In the genomic region with DNA sequence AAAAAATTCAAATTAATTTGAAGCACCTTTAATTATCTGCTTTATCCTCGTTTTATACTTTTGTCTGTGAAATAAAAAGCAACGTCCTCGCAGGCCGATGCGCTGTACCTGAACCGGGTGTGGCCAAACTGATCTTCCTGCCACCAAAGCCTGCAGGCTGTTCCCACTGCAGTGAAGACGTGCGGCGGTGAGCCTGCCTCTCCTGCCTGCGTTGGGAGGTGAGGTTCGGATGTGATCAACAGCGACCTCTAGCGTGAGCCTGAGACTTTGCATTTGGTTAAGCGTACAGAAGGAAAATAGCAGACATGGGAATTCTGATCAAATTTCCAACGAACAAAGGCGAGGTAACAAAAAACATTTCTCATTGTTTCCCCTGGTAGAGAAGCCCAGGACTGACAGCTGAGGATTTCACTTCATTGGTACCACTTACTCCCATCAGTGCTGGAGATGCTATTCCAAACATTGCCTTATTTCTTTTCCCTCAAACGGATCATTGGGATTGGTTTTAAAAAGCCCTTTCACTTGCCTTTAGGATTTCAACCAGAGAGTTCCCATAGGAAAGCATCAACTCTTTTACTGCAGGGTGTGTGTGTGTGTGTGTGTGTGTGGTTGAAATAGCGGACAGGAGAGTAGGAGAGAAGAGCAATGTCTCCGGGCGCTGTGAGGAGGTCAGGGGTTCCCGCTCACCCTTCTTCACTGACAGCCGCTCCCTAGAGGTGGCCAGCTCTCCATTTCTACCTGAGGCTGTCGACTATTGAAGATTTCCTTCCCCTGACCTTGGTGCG, we compare ENCODE assay signal across 1 cellular context.
TF ChIP-seq lines count a peak whose summit lies in the region.

No MANE protein-coding gene starts in this region.

TF ChIP-seq in HepG2, 621 proteins besides CTCF, POLR2A, EP300 and RAD21 (continued from another document and continues in another):
- no peak for TF ChIP-seq ZNF816 (CRISPR knock-in tag; IDR thresholded peaks at IDR 0.05; ENCODE audit: borderline replicate concordance)
- no peak for TF ChIP-seq POGZ (CRISPR knock-in tag; IDR thresholded peaks at IDR 0.05)
- no peak for TF ChIP-seq AKAP8 (CRISPR knock-in tag; IDR thresholded peaks at IDR 0.05)
- no peak for TF ChIP-seq SETDB1 (CRISPR knock-in tag; IDR thresholded peaks at IDR 0.05; ENCODE audit: borderline replicate concordance)
- TF ChIP-seq ZNF629 (CRISPR knock-in tag; conservative IDR thresholded peaks at IDR 0.05), result no peak
- TF ChIP-seq JARID2 (CRISPR knock-in tag; IDR thresholded peaks at IDR 0.05; ENCODE audit: insufficient replicate concordance), result peak; percentile 71
- TF ChIP-seq NAIF1 (CRISPR knock-in tag; IDR thresholded peaks at IDR 0.05; ENCODE audit: borderline replicate concordance), result no peak
- TF ChIP-seq SP5 (CRISPR knock-in tag; IDR thresholded peaks at IDR 0.05; ENCODE audit: borderline replicate concordance, low read depth), result peak; percentile 46; the same call in 1 of the 2 replicates
- no peak for TF ChIP-seq THYN1 (CRISPR knock-in tag; IDR thresholded peaks at IDR 0.05; ENCODE audit: borderline replicate concordance, low read depth)
- no peak for TF ChIP-seq KLF13 (CRISPR knock-in tag; IDR thresholded peaks at IDR 0.05)
- TF ChIP-seq RCOR2 (CRISPR knock-in tag; IDR thresholded peaks at IDR 0.05), result no peak
- TF ChIP-seq, protein P1, sequence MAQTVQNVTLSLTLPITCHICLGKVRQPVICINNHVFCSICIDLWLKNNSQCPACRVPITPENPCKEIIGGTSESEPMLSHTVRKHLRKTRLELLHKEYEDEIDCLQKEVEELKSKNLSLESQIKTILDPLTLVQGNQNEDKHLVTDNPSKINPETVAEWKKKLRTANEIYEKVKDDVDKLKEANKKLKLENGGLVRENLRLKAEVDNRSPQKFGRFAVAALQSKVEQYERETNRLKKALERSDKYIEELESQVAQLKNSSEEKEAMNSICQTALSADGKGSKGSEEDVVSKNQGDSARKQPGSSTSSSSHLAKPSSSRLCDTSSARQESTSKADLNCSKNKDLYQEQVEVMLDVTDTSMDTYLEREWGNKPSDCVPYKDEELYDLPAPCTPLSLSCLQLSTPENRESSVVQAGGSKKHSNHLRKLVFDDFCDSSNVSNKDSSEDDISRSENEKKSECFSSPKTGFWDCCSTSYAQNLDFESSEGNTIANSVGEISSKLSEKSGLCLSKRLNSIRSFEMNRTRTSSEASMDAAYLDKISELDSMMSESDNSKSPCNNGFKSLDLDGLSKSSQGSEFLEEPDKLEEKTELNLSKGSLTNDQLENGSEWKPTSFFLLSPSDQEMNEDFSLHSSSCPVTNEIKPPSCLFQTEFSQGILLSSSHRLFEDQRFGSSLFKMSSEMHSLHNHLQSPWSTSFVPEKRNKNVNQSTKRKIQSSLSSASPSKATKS (CRISPR knock-in tag; IDR thresholded peaks at IDR 0.05), result no peak
- no peak for TF ChIP-seq RFXANK (CRISPR knock-in tag; IDR thresholded peaks at IDR 0.05)
- no peak for TF ChIP-seq MTF1 (CRISPR knock-in tag; IDR thresholded peaks at IDR 0.05)
- no peak for TF ChIP-seq HOXA5 (CRISPR knock-in tag; IDR thresholded peaks at IDR 0.05)
- TF ChIP-seq ZNF235 (CRISPR knock-in tag; IDR thresholded peaks at IDR 0.05; ENCODE audit: borderline replicate concordance), result no peak
- 0 out of 2 replicates have a peak, but pooled peaks have one; percentile 29 for TF ChIP-seq ZNF274 (CRISPR knock-in tag; IDR thresholded peaks at IDR 0.05)
- TF ChIP-seq RFX1 (IDR thresholded peaks at IDR 0.05), result no peak
- TF ChIP-seq ZNF644 (CRISPR knock-in tag; IDR thresholded peaks at IDR 0.05; ENCODE audit: low read depth), result no peak
- no peak for TF ChIP-seq ZNF3 (CRISPR knock-in tag; IDR thresholded peaks at IDR 0.05)
- no peak for TF ChIP-seq TAF15 (IDR thresholded peaks at IDR 0.05; ENCODE audit: low read depth, low read length, poor library complexity, severe bottlenecking)
- TF ChIP-seq SMARCC2 (IDR thresholded peaks at IDR 0.05), result no peak
- TF ChIP-seq ZNF616 (CRISPR knock-in tag; IDR thresholded peaks at IDR 0.05; ENCODE audit: low read depth), result no peak
- no peak for TF ChIP-seq SRSF9 (IDR thresholded peaks at IDR 0.05; ENCODE audit: borderline replicate concordance, insufficient read depth, low read depth, low read length, poor library complexity, severe bottlenecking)
- no peak for TF ChIP-seq ZBTB4 (CRISPR knock-in tag; IDR thresholded peaks at IDR 0.05; ENCODE audit: borderline replicate concordance)
- TF ChIP-seq NFKBIZ (CRISPR knock-in tag; IDR thresholded peaks at IDR 0.05), result no peak
- TF ChIP-seq ZFP36L1 (CRISPR knock-in tag; IDR thresholded peaks at IDR 0.05), result no peak
- peak; percentile 62; the same call in 1 of the 2 replicates for TF ChIP-seq ZNF501 (CRISPR knock-in tag; IDR thresholded peaks at IDR 0.05)
- TF ChIP-seq ZNF891 (CRISPR knock-in tag; IDR thresholded peaks at IDR 0.05), result no peak
- no peak for TF ChIP-seq ARID2 (CRISPR knock-in tag; IDR thresholded peaks at IDR 0.05; ENCODE audit: borderline replicate concordance)
- TF ChIP-seq CHD4 (IDR thresholded peaks at IDR 0.05; ENCODE audit: borderline replicate concordance, low read length), result no peak
- no peak for TF ChIP-seq HDAC6 (IDR thresholded peaks at IDR 0.05; ENCODE audit: low read depth, low read length)
- no peak for TF ChIP-seq RFXAP (CRISPR knock-in tag; IDR thresholded peaks at IDR 0.05; ENCODE audit: borderline replicate concordance)
- TF ChIP-seq ATAD3A (CRISPR knock-in tag; IDR thresholded peaks at IDR 0.05), result no peak
- no peak for TF ChIP-seq KAT7 (CRISPR knock-in tag; IDR thresholded peaks at IDR 0.05; ENCODE audit: borderline replicate concordance)
- TF ChIP-seq, protein P2, sequence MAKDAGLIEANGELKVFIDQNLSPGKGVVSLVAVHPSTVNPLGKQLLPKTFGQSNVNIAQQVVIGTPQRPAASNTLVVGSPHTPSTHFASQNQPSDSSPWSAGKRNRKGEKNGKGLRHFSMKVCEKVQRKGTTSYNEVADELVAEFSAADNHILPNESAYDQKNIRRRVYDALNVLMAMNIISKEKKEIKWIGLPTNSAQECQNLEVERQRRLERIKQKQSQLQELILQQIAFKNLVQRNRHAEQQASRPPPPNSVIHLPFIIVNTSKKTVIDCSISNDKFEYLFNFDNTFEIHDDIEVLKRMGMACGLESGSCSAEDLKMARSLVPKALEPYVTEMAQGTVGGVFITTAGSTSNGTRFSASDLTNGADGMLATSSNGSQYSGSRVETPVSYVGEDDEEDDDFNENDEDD (CRISPR knock-in tag; IDR thresholded peaks at IDR 0.05; ENCODE audit: borderline replicate concordance), result 0 out of 2 replicates have a peak, but pooled peaks have one; percentile 28
- 0 out of 2 replicates have a peak, but pooled peaks have one; percentile 39 for TF ChIP-seq ZNF12 (CRISPR knock-in tag; IDR thresholded peaks at IDR 0.05)
- TF ChIP-seq, protein P3, sequence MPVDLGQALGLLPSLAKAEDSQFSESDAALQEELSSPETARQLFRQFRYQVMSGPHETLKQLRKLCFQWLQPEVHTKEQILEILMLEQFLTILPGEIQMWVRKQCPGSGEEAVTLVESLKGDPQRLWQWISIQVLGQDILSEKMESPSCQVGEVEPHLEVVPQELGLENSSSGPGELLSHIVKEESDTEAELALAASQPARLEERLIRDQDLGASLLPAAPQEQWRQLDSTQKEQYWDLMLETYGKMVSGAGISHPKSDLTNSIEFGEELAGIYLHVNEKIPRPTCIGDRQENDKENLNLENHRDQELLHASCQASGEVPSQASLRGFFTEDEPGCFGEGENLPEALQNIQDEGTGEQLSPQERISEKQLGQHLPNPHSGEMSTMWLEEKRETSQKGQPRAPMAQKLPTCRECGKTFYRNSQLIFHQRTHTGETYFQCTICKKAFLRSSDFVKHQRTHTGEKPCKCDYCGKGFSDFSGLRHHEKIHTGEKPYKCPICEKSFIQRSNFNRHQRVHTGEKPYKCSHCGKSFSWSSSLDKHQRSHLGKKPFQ (CRISPR knock-in tag; IDR thresholded peaks at IDR 0.05; ENCODE audit: insufficient replicate concordance), result no peak
- TF ChIP-seq ZNF546 (CRISPR knock-in tag; conservative IDR thresholded peaks at IDR 0.05), result no peak
- TF ChIP-seq ZNF761 (CRISPR knock-in tag; conservative IDR thresholded peaks at IDR 0.05), result no peak
- 0 out of 2 replicates have a peak, but pooled peaks have one; percentile 28 for TF ChIP-seq THAP9 (CRISPR knock-in tag; IDR thresholded peaks at IDR 0.05; ENCODE audit: borderline replicate concordance)
- TF ChIP-seq ZNF780A (CRISPR knock-in tag; IDR thresholded peaks at IDR 0.05), result no peak
- TF ChIP-seq AHR (CRISPR knock-in tag; IDR thresholded peaks at IDR 0.05), result no peak
- no peak for TF ChIP-seq ZFAT (CRISPR knock-in tag; conservative IDR thresholded peaks at IDR 0.05)
- peak; percentile 64; the same call in 1 of the 2 replicates for TF ChIP-seq IRF2 (CRISPR knock-in tag; IDR thresholded peaks at IDR 0.05)
- TF ChIP-seq NKX3-1 (CRISPR knock-in tag; IDR thresholded peaks at IDR 0.05), result no peak
- TF ChIP-seq ZNF709 (CRISPR knock-in tag; IDR thresholded peaks at IDR 0.05), result no peak; the same call in 1 of the 2 replicates
- no peak for TF ChIP-seq ZNF782 (CRISPR knock-in tag; IDR thresholded peaks at IDR 0.05; ENCODE audit: borderline replicate concordance)
- TF ChIP-seq ZNF574 (CRISPR knock-in tag; IDR thresholded peaks at IDR 0.05), result 0 out of 2 replicates have a peak, but pooled peaks have one; percentile 29
- TF ChIP-seq, protein P4, sequence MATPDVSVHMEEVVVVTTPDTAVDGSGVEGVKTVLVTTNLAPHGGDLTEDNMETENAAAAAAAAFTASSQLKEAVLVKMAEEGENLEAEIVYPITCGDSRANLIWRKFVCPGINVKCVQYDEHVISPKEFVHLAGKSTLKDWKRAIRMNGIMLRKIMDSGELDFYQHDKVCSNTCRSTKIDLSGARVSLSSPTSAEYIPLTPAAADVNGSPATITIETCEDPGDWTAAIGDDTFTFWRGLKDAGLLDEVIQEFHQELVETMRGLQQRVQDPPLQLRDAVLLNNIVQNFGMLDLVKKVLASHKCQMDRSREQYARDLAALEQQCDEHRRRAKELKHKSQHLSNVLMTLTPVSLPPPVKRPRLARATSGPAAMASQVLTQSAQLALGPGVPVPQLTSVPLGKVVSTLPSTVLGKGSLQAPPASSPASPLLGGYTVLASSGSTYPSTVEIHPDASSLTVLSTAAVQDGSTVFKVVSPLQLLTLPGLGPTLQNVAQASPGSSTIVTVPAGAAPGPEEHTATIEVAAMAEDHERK (CRISPR knock-in tag; IDR thresholded peaks at IDR 0.05; ENCODE audit: low read depth), result no peak
- TF ChIP-seq ZNF251 (CRISPR knock-in tag; IDR thresholded peaks at IDR 0.05), result no peak
- no peak for TF ChIP-seq ZNF225 (CRISPR knock-in tag; IDR thresholded peaks at IDR 0.05)
- no peak for TF ChIP-seq ZNF234 (CRISPR knock-in tag; conservative IDR thresholded peaks at IDR 0.05)
- TF ChIP-seq PLRG1 (conservative IDR thresholded peaks at IDR 0.05), result no peak
- no peak for TF ChIP-seq MBD4 (IDR thresholded peaks at IDR 0.05; ENCODE audit: borderline replicate concordance, low read length)
